Comparison of ENCODE assay signal across 1 cellular context in the genomic region with DNA sequence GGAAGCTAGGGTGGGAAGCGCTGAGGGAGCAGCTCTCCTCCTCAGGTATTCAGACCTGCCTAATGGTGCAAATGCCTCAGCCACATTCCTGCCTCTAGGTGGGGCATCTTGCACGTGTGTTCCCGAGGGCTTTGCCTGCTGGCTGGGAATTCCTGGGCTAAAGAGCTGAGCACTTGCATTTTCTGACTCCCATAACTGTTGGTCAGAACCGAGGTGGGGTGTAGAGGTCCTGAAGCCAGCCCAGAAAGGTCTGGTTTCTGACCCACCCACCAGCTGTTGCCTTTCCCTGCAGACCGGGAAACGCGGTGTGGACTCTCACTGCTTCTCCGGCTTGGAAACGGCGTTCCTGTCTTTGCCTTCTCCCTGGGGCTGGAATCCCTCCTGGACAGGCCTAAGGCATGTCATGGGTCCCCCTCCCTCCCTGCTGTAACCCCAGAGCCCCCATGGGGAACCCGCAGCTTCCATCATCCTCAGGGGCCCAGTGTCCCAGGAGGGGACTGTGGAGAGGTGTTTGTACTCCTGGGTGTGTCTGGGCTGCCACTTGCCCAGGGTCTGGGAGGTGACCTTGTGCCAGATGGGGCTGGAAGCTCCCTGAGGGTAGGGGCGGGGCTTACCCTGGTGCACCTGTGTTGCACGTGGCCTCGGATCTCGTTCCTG.
TF ChIP-seq lines count a peak whose summit lies in the region.

No MANE protein-coding gene starts in this region.

TF ChIP-seq in SK-N-SH, 30 proteins besides CTCF, POLR2A, EP300 and RAD21 (continued from another document):
- TF ChIP-seq, protein P1, sequence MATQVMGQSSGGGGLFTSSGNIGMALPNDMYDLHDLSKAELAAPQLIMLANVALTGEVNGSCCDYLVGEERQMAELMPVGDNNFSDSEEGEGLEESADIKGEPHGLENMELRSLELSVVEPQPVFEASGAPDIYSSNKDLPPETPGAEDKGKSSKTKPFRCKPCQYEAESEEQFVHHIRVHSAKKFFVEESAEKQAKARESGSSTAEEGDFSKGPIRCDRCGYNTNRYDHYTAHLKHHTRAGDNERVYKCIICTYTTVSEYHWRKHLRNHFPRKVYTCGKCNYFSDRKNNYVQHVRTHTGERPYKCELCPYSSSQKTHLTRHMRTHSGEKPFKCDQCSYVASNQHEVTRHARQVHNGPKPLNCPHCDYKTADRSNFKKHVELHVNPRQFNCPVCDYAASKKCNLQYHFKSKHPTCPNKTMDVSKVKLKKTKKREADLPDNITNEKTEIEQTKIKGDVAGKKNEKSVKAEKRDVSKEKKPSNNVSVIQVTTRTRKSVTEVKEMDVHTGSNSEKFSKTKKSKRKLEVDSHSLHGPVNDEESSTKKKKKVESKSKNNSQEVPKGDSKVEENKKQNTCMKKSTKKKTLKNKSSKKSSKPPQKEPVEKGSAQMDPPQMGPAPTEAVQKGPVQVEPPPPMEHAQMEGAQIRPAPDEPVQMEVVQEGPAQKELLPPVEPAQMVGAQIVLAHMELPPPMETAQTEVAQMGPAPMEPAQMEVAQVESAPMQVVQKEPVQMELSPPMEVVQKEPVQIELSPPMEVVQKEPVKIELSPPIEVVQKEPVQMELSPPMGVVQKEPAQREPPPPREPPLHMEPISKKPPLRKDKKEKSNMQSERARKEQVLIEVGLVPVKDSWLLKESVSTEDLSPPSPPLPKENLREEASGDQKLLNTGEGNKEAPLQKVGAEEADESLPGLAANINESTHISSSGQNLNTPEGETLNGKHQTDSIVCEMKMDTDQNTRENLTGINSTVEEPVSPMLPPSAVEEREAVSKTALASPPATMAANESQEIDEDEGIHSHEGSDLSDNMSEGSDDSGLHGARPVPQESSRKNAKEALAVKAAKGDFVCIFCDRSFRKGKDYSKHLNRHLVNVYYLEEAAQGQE (IDR thresholded peaks at IDR 0.05; ENCODE audit: low read depth, low read length): no peak
- TF ChIP-seq RXRA (IDR thresholded peaks at IDR 0.05; ENCODE audit: borderline replicate concordance, low read depth) (no peak), POLR2AphosphoS5 (IDR thresholded peaks at IDR 0.05; ENCODE audit: low read depth, low read length) (no peak), RCOR1 (IDR thresholded peaks at IDR 0.05; ENCODE audit: low read length) (0 out of 2 replicates have a peak, but pooled peaks have one; percentile 26), EZH2phosphoT487 (IDR thresholded peaks at IDR 0.05; ENCODE audit: borderline replicate concordance, low read depth) (no peak), PBX3 (IDR thresholded peaks at IDR 0.05) (no peak)
